In the genomic region with DNA sequence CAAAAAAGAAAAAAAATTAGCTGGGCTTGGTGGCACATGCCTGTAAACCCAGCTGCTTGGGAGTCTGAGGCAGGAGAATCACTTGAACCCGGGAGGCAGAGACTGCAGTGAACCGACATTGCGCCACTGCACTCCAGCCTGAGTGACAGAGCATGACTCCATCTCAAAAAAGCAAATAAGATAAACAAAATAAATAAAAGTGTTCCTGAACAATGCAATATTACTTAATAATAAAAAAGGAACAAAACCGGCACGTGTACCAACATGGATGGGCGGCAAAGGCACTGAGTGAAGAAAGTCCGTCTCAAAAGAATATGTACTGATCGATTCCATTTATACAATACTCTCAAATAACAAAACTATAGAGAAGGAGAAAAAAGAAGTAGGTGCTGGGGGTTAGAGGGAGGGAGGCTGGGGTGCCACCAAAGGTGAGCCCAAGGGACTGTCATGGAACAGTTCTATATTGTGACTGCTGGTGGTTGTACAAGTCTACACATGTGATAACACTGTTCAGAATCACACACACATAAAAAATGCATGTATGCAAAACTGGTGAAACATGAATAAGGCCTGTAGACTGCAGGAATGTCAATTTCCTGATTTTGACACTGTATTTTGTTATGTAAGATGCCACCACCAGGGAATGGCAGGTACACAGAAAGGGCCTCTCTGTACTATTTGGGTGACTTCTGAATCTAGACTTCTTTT, we compare ENCODE assay signal across 14 cellular contexts. TPM values are rescaled to one million over a fixed set of nuclear protein-coding genes. Genes with fewer than 3 reads are reported as not detected.
A peak's percentile ranks its signal among the peaks of the same experiment; 100 is the strongest.
DNase-seq lines count a peak whose midpoint lies in the region; ATAC-seq and TF ChIP-seq lines count a peak whose summit lies in the region.
"Had no signal": no experiment of that assay in that cellular context is flagged by ENCODE, and none has a peak within 500 bp of the region (broad histone marks: within the 10 kb centered on the region; RNA-seq: fewer than 3 reads in every experiment).

No MANE protein-coding gene starts in this region.

- no peaks in the 10 kb centered on the region for H3K9me3 Mint-ChIP-seq in Caco-2 (ENCODE audit: unreplicated experiment)

- peaks cover 20% of the 10 kb centered on the region for H3K4me1 Mint-ChIP-seq in Caco-2 (ENCODE audit: low read depth, unreplicated experiment)
- H3K4me1 Mint-ChIP-seq: CD4-positive, CD25-positive, alpha-beta regulatory T cell had no signal

- intact Hi-C loops in Caco-2 (cut with micrococcal nuclease; ENCODE audit: unreplicated experiment) (no loop called here), body of pancreas (cut with DNase I) (loop anchor here (10.0 kb wide), 1 partner anchor 125 kb away; no protein-coding TSS in a partner anchor), stomach (cut with DNase I; ENCODE audit: low total_unique reads) (no loop called here)

- no peak for TF ChIP-seq EP300 in stomach (IDR thresholded peaks at IDR 0.05)

- TF ChIP-seq CTCF in Caco-2 (IDR thresholded peaks at IDR 0.05; ENCODE audit: insufficient read depth in 1 of 2, low read depth in 1 of 2, low read length in 1 of 2, severe bottlenecking in 1 of 2, unreplicated experiment in 1 of 2) (no peak), body of pancreas (IDR thresholded peaks at IDR 0.05) (no peak), foreskin keratinocyte (conservative IDR thresholded peaks at IDR 0.05) (no peak), stomach (IDR thresholded peaks at IDR 0.05) (no peak)

- no peaks in the 10 kb centered on the region for H3K27me3 Mint-ChIP-seq in Caco-2 (ENCODE audit: insufficient read depth, unreplicated experiment)

- CTCF ChIA-PET in Caco-2 (lab: Charles Lee): no interaction called here

- H3K4me3 ChIP-seq in Caco-2 (ENCODE audit: low read depth, low read length): no peak overlapping the region
- H3K4me3 ChIP-seq in body of pancreas: no peak overlapping the region
- H3K4me3 ChIP-seq in stomach: no peak overlapping the region

- H3K4me3 Mint-ChIP-seq in Caco-2 (ENCODE audit: unreplicated experiment): no peak overlapping the region
- H3K4me3 Mint-ChIP-seq: CD4-positive, CD25-positive, alpha-beta regulatory T cell; H9 had no signal

- peak overlapping the region in 3 of 4 donors; percentile 33 to 52 (median 34) for H3K27ac ChIP-seq in body of pancreas
- no peak overlapping the region for H3K27ac ChIP-seq in foreskin keratinocyte
- H3K27ac ChIP-seq in stomach: peak overlapping the region; percentile 27 to 82 (median 58)

- H3K36me3 ChIP-seq in Caco-2 (ENCODE audit: control insufficient read depth, insufficient read depth, low read length) (peaks cover 1% of the 10 kb centered on the region; the same call in 1 of the 2 replicates), body of pancreas (replicated peaks in 1 of 2; ENCODE audit: insufficient read depth in 1 of 2, low read depth in 2 of 2) (no peaks in the 10 kb centered on the region), stomach (peaks cover 0 to under 1% (median 0%) of the 10 kb centered on the region in 4 donors)
- H3K36me3 ChIP-seq: BE2C had no signal

- TF ChIP-seq POLR2A in body of pancreas (IDR thresholded peaks at IDR 0.05): no peak
- no peak for TF ChIP-seq POLR2A in stomach (IDR thresholded peaks at IDR 0.05)

- no TSS peak for BruUV-seq in Caco-2 (replicated peaks; lab: Mats Ljungman, UMichigan)

- H3K9me3 ChIP-seq in Caco-2 (no peaks in the 10 kb centered on the region), body of pancreas (no peaks in the 10 kb centered on the region), stomach (no peaks in the 10 kb centered on the region)
- H3K9me3 ChIP-seq: BE2C had no signal

- ATAC-seq in body of pancreas: peak; percentile 63
- ATAC-seq in foreskin keratinocyte: peak; percentile 9
- no peak for ATAC-seq in GM18511 (IDR thresholded peaks at IDR 0.05; ENCODE audit: unreplicated experiment)

- H3K27ac Mint-ChIP-seq in Caco-2 (ENCODE audit: unreplicated experiment): peak overlapping the region; percentile 43
- H3K27ac Mint-ChIP-seq: CD4-positive, CD25-positive, alpha-beta regulatory T cell had no signal

- peaks cover 34% of the 10 kb centered on the region for H3K36me3 Mint-ChIP-seq in Caco-2 (ENCODE audit: insufficient read depth, unreplicated experiment)
- H3K36me3 Mint-ChIP-seq: CD4-positive, CD25-positive, alpha-beta regulatory T cell had no signal

- DNase-seq in Caco-2 (no peak), body of pancreas (peak in 2 of 4 donors; percentile 34 to 60), foreskin keratinocyte (no peak), stomach (peak; percentile 42), epidermal melanocyte (ENCODE audit: insufficient read length, low spot score) (no peak), hypothalamus (lab: John Stamatoyannopoulos, UW) (no peak)
- DNase-seq: ACHN; BE2C; C1 segment of cervical spinal cord; CD4-positive, CD25-positive, alpha-beta regulatory T cell; DMS79 treated with DMSO at 0.1 percent for 48 hours; GF-D8; H9 had no signal

- WGBS in body of pancreas, 2 donors: 70 to 71% methylated on average over 8 of the region's 8 CpGs
- 28 to 66% (median 55%) methylated on average over 8 of the region's 8 CpGs for WGBS in stomach, 5 donors

- POLR2A ChIA-PET in Caco-2 (lab: Charles Lee): no interaction called here

- H3K4me1 ChIP-seq in Caco-2: peaks cover 32% of the 10 kb centered on the region
- H3K4me1 ChIP-seq in body of pancreas: peaks cover 62% of the 10 kb centered on the region
- peaks cover 10% of the 10 kb centered on the region for H3K4me1 ChIP-seq in foreskin keratinocyte
- peaks cover 24 to 83% (median 67%) of the 10 kb centered on the region in 4 donors for H3K4me1 ChIP-seq in stomach
- H3K4me1 ChIP-seq: BE2C had no signal

- H3K27me3 ChIP-seq in Caco-2 (replicated peaks; ENCODE audit: control insufficient read depth, insufficient read depth, low read length) (no peaks in the 10 kb centered on the region), body of pancreas (no peaks in the 10 kb centered on the region), foreskin keratinocyte (no peaks in the 10 kb centered on the region), stomach (no peaks in the 10 kb centered on the region)
- H3K27me3 ChIP-seq: BE2C had no signal

RNA-seq across cellular contexts. Expression of gene MYO10, which starts 15.8 kb away (rescaled TPM):
- total RNA-seq in Caco-2 (2022): 67.6 and 73.3 TPM in 2 replicates
- total RNA-seq in body of pancreas: 100 to 1,000 TPM in 1 of 2 donors, 10 to 100 TPM in 1; 35.8 to 162 TPM
- total RNA-seq in foreskin keratinocyte: 57.7 and 62.5 TPM in 2 replicates
- 11.2 and 11.5 TPM in 2 replicates for polyA plus RNA-seq in foreskin keratinocyte
- total RNA-seq in stomach: 100 to 1,000 TPM in 3 of 5 donors, 10 to 100 TPM in 2; 53.8 to 233 (median 129) TPM
- 10 to 100 TPM in 2 of 3 donors, 1 to 10 TPM in 1; 6.8 to 18.1 (median 13.7) TPM for polyA plus RNA-seq in stomach
